1 cellular context compared by ENCODE assay signal in genomic region chrX:17738002-17738713, GRCh38.
A peak's percentile ranks its signal among the peaks of the same experiment; 100 is the strongest.
TF ChIP-seq lines count a peak whose summit lies in the region.

No MANE protein-coding gene starts in this region.

TF ChIP-seq in HEK293, 187 proteins besides CTCF, POLR2A, EP300 and RAD21 (continued from another document and continues in another):
- peak; percentile 68 for TF ChIP-seq PATZ1 (tag by site-specific recombination; IDR thresholded peaks at IDR 0.05)
- TF ChIP-seq ZNF555 (tag by site-specific recombination; conservative IDR thresholded peaks at IDR 0.05), result no peak
- TF ChIP-seq ZNF571 (tag by site-specific recombination; IDR thresholded peaks at IDR 0.05), result no peak
- no peak for TF ChIP-seq ZNF558 (tag by site-specific recombination; IDR thresholded peaks at IDR 0.05)
- peak; percentile 65 for TF ChIP-seq KLF9 (tag by site-specific recombination; IDR thresholded peaks at IDR 0.05; ENCODE audit: low read depth)
- TF ChIP-seq PRDM2 (tag by site-specific recombination; IDR thresholded peaks at IDR 0.05; ENCODE audit: borderline replicate concordance), result no peak
- no peak for TF ChIP-seq ZNF677 (tag by site-specific recombination; IDR thresholded peaks at IDR 0.05)
- peak; percentile 58 for TF ChIP-seq ZXDB (tag by site-specific recombination; IDR thresholded peaks at IDR 0.05)
- TF ChIP-seq ZNF146 (tag by site-specific recombination; IDR thresholded peaks at IDR 0.05), result no peak
- 0 out of 2 replicates have a peak, but pooled peaks have one; percentile 9 for TF ChIP-seq ZSCAN16 (tag by site-specific recombination; IDR thresholded peaks at IDR 0.05)
- no peak for TF ChIP-seq ZNF202 (tag by site-specific recombination; IDR thresholded peaks at IDR 0.05; ENCODE audit: borderline replicate concordance)
- TF ChIP-seq ZNF560 (tag by site-specific recombination; IDR thresholded peaks at IDR 0.05; ENCODE audit: borderline replicate concordance), result no peak
- no peak for TF ChIP-seq ZNF26 (tag by site-specific recombination; IDR thresholded peaks at IDR 0.05)
- TF ChIP-seq ZNF398 (tag by site-specific recombination; IDR thresholded peaks at IDR 0.05), result peak; percentile 72
- TF ChIP-seq ZFP37 (tag by site-specific recombination; IDR thresholded peaks at IDR 0.05), result peak; percentile 52; the same call in 1 of the 2 replicates
- TF ChIP-seq SCRT1 (tag by site-specific recombination; IDR thresholded peaks at IDR 0.05; ENCODE audit: borderline replicate concordance), result no peak
- TF ChIP-seq ZEB2 (tag by site-specific recombination; IDR thresholded peaks at IDR 0.05), result peak; percentile 48
- no peak for TF ChIP-seq ZNF626 (tag by site-specific recombination; IDR thresholded peaks at IDR 0.05)
- TF ChIP-seq ZFHX2 (tag by site-specific recombination; conservative IDR thresholded peaks at IDR 0.05), result peak; percentile 80
- 0 out of 2 replicates have a peak, but pooled peaks have one; percentile 22 for TF ChIP-seq TRIM28 (IDR thresholded peaks at IDR 0.05; ENCODE audit: borderline replicate concordance, low read length)
- peak; percentile 67; the same call in 1 of the 2 replicates for TF ChIP-seq TCF7L2 (IDR thresholded peaks at IDR 0.05; ENCODE audit: borderline replicate concordance, low read depth, low read length)
- TF ChIP-seq ZNF19 (tag by site-specific recombination; IDR thresholded peaks at IDR 0.05; ENCODE audit: low read depth), result no peak
- no peak for TF ChIP-seq ZNF654 (tag by site-specific recombination; IDR thresholded peaks at IDR 0.05; ENCODE audit: low read depth)
- TF ChIP-seq HIC1 (tag by site-specific recombination; IDR thresholded peaks at IDR 0.05), result no peak
- 0 out of 2 replicates have a peak, but pooled peaks have one; percentile 29 for TF ChIP-seq ZBTB17 (tag by site-specific recombination; IDR thresholded peaks at IDR 0.05)
- TF ChIP-seq ZNF645 (tag by site-specific recombination; IDR thresholded peaks at IDR 0.05), result no peak
- peak; percentile 91 for TF ChIP-seq ZNF341 (tag by site-specific recombination; IDR thresholded peaks at IDR 0.05; ENCODE audit: low read depth)
- peak; percentile 58 for TF ChIP-seq ZNF335 (tag by site-specific recombination; conservative IDR thresholded peaks at IDR 0.05)
- no peak for TF ChIP-seq ZNF133 (tag by site-specific recombination; IDR thresholded peaks at IDR 0.05)
- TF ChIP-seq ZNF777 (tag by site-specific recombination; IDR thresholded peaks at IDR 0.05; ENCODE audit: borderline replicate concordance), result 0 out of 2 replicates have a peak, but pooled peaks have one; percentile 33
- TF ChIP-seq ZNF433 (tag by site-specific recombination; IDR thresholded peaks at IDR 0.05; ENCODE audit: low read depth), result no peak
- TF ChIP-seq EGR2 (tag by site-specific recombination; IDR thresholded peaks at IDR 0.05; ENCODE audit: low read depth), result peak; percentile 85
- TF ChIP-seq HOXD13 (CRISPR knock-in tag; IDR thresholded peaks at IDR 0.05; ENCODE audit: borderline replicate concordance), result 0 out of 2 replicates have a peak, but pooled peaks have one; percentile 71
- no peak for TF ChIP-seq ZBTB26 (tag by site-specific recombination; optimal IDR thresholded peaks at IDR 0.05)
- TF ChIP-seq ZNF449 (tag by site-specific recombination; IDR thresholded peaks at IDR 0.05), result no peak
- no peak for TF ChIP-seq ZNF324 (tag by site-specific recombination; IDR thresholded peaks at IDR 0.05)
- TF ChIP-seq ZNF837 (tag by site-specific recombination; IDR thresholded peaks at IDR 0.05), result no peak
- TF ChIP-seq FEZF1 (tag by site-specific recombination; IDR thresholded peaks at IDR 0.05), result peak; percentile 64; the same call in 1 of the 2 replicates
- TF ChIP-seq WT1 (tag by site-specific recombination; IDR thresholded peaks at IDR 0.05), result no peak
- TF ChIP-seq PBX3 (CRISPR knock-in tag; IDR thresholded peaks at IDR 0.05), result no peak
- no peak for TF ChIP-seq ZNF140 (tag by site-specific recombination; IDR thresholded peaks at IDR 0.05)
- TF ChIP-seq SETDB1 (IDR thresholded peaks at IDR 0.05; ENCODE audit: insufficient read length, low read length), result peak; percentile 49
- TF ChIP-seq SP2 (tag by site-specific recombination; IDR thresholded peaks at IDR 0.05), result peak; percentile 85
- TF ChIP-seq KLF10 (tag by site-specific recombination; IDR thresholded peaks at IDR 0.05), result 0 out of 2 replicates have a peak, but pooled peaks have one; percentile 35
